ENCODE assay signal across 1 cellular context in the genomic region with DNA sequence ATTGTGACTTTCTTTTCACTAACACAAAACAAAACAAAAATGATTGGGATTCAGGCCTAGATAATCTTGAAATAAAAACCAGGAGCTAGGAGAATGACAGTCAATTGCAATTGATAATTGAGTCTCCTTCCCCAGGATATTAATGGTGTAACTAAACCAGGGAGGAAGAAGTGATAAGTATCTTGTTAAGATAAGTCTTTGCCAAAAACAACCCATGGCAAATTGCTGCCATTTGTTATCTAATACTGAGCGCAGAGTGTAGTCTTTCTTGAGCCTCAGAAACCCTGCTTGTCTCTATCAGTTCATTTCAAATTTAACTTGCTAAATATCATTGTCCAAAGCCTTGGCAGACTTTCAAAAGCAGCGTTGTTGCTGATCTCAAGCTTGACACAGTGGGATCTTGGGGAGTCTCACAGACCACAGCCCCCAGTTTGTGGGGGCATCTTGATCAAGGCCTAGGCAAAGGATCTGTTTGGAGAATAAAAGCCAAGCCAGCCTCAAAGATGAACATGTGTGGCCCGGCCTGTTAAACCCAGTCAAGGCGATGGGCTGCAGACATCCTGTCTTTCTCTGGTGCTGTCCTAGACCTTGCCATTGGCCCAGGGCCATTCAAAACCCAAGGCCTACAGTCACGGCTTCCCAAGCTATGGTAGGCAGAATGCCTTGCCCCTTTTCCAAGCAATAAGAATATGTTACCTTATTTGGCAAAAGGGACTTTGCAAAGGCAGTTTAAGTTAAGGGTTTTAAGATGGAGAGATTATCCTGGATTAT.
TF ChIP-seq lines count a peak whose summit lies in the region.

No MANE protein-coding gene starts in this region.

TF ChIP-seq in IMR-90, 13 proteins besides CTCF, POLR2A, EP300 and RAD21:
- TF ChIP-seq BHLHE40 (IDR thresholded peaks at IDR 0.05; ENCODE audit: low read depth, low read length): no peak
- TF ChIP-seq MAFK (IDR thresholded peaks at IDR 0.05; ENCODE audit: low read depth, low read length): no peak
- TF ChIP-seq NFE2L2 (IDR thresholded peaks at IDR 0.05; ENCODE audit: low read depth, low read length): no peak
- TF ChIP-seq FOS (IDR thresholded peaks at IDR 0.05; ENCODE audit: low read depth, low read length): no peak
